ENCODE assay signal across 11 cellular contexts in the genomic region with DNA sequence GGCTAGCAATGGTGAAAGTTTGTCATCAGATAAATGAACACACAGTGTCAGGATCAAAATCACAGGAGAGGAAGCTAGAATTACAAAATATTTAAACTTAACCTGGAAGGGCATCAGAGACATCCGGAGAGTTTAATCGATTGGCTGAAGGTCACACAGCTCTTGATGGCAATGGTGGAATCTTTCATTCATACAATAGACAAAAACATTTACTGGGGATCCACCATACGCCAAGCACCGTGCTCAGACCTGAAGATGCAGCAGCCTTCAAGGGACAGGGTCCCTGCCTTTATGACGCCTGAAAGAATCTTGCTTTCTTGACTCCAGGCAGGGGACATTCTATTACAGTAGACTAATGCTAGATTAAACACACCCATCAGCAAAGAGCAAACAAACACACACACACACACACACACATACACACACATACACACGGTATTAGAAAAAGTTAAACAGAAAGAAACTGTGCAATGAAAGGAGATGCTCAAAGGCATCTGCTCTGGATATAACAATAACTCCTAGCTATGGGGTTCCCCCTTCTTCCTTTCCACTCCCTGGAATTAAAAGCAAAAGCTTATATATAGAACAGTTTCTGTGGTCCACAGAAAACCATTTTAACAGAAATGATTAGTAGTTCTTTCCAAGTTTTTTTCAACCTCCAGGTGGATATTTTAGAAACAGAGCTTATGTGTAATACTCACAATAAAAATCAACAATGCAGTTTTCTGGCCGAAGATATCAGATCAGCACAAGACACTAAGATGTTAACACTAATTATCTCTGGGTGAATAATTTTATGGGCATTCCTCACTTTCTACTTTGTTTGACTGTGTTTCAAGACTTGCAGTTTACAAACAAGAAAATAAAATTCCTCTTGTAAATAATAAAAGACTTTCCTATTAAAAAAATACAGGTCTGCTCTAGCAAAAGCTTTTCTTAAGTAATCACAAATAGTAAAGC.
A peak's percentile ranks its signal among the peaks of the same experiment; 100 is the strongest.
DNase-seq lines count a peak whose midpoint lies in the region; ATAC-seq and TF ChIP-seq lines count a peak whose summit lies in the region.
"Had no signal": no experiment of that assay in that cellular context is flagged by ENCODE, and none has a peak within 500 bp of the region (broad histone marks: within the 10 kb centered on the region; RNA-seq: fewer than 3 reads in every experiment).

No MANE protein-coding gene starts in this region.

- no peak for ATAC-seq in CD8-positive, alpha-beta T cell
- ATAC-seq in natural killer cell (no peak), HG03342 (IDR thresholded peaks at IDR 0.05; ENCODE audit: unreplicated experiment) (no peak), GM21737 (IDR thresholded peaks at IDR 0.05; ENCODE audit: unreplicated experiment) (no peak)

- peaks cover 50% of the 10 kb centered on the region for H3K4me1 ChIP-seq in CD8-positive, alpha-beta T cell (ENCODE audit: insufficient read depth, low read length)
- peaks cover 34% of the 10 kb centered on the region for H3K4me1 ChIP-seq in OCI-LY3 (ENCODE audit: low read length)

- H3K27ac Mint-ChIP-seq in CD8-positive, alpha-beta T cell: peak overlapping the region; percentile 89
- peak overlapping the region; percentile 86 to 88 for H3K27ac Mint-ChIP-seq in natural killer cell

- POLR2A ChIA-PET in CD8-positive, alpha-beta T cell (lab: Charles Lee): interaction anchor here (1.0 to 1.6 kb wide), 2 partner anchors 18 to 21 kb away, joined by 4 to 5 read pairs; no protein-coding TSS in a partner anchor

- DNase-seq in CD8-positive, alpha-beta T cell: no peak
- DNase-seq in choroid plexus epithelial cell (ENCODE audit: low read depth) (peak; percentile 53), natural killer cell (no peak), lower leg skin (ENCODE audit: low spot score in 2 of 2) (no peak), pons (ENCODE audit: low spot score) (no peak)
- DNase-seq: amniotic stem cell, DND-41, NCI-H524 had no signal

- peaks cover 83% of the 10 kb centered on the region for H3K4me1 Mint-ChIP-seq in CD8-positive, alpha-beta T cell (ENCODE audit: low read depth)
- H3K4me1 Mint-ChIP-seq in natural killer cell: peaks cover 72 to 78% of the 10 kb centered on the region in 2 donors

- no peak for TF ChIP-seq POLR2A in lower leg skin (IDR thresholded peaks at IDR 0.05)

- H3K36me3 Mint-ChIP-seq in CD8-positive, alpha-beta T cell: peaks cover 45% of the 10 kb centered on the region
- no peaks in the 10 kb centered on the region for H3K36me3 Mint-ChIP-seq in natural killer cell

- H3K27me3 Mint-ChIP-seq in CD8-positive, alpha-beta T cell (ENCODE audit: low read depth): no peaks in the 10 kb centered on the region
- H3K27me3 Mint-ChIP-seq in natural killer cell (ENCODE audit: low read depth in 2 of 2): no peaks in the 10 kb centered on the region

- H3K27me3 ChIP-seq in CD8-positive, alpha-beta T cell (ENCODE audit: insufficient read depth, low read length): no peaks in the 10 kb centered on the region
- H3K27me3 ChIP-seq in OCI-LY3 (ENCODE audit: low read depth, low read length): no peaks in the 10 kb centered on the region

- WGBS in lower leg skin, 2 donors: 45 to 55% methylated on average over 7 of the region's 7 CpGs

- H3K4me3 Mint-ChIP-seq in CD8-positive, alpha-beta T cell: no peak overlapping the region
- peak overlapping the region; percentile 75 for H3K4me3 Mint-ChIP-seq in natural killer cell

- no peaks in the 10 kb centered on the region for H3K9me3 ChIP-seq in CD8-positive, alpha-beta T cell (ENCODE audit: low read length)
- H3K9me3 ChIP-seq in OCI-LY3 (ENCODE audit: insufficient read depth, low read length): no peaks in the 10 kb centered on the region

- peaks cover 7% of the 10 kb centered on the region for H3K9me3 Mint-ChIP-seq in CD8-positive, alpha-beta T cell
- H3K9me3 Mint-ChIP-seq in natural killer cell: no peaks in the 10 kb centered on the region

- H2AFZ ChIP-seq in OCI-LY3 (ENCODE audit: low read depth, low read length): no peak overlapping the region

- no peak overlapping the region for H3K4me3 ChIP-seq in CD8-positive, alpha-beta T cell (ENCODE audit: low read depth, low read length)
- H3K4me3 ChIP-seq in OCI-LY3 (ENCODE audit: low read length) (peak overlapping the region; percentile 20; the same call in 1 of the 2 replicates), choroid plexus epithelial cell (ENCODE audit: low read depth, low read length) (no peak overlapping the region), lower leg skin (ENCODE audit: low read depth, poor library complexity, severe bottlenecking) (no peak overlapping the region)

- H3K4me2 ChIP-seq in OCI-LY3 (ENCODE audit: low read length): peak overlapping the region; percentile 48

- intact Hi-C loops in CD8-positive, alpha-beta T cell (cut with DNase I, micrococcal nuclease): loop anchor here in 1 of 2 experiments (2.0 kb wide), 1 partner anchor 14 kb away; no protein-coding TSS in a partner anchor
- intact Hi-C loops in natural killer cell (cut with micrococcal nuclease) (loop anchor here (1.0 to 5.0 kb wide), 2 partner anchors 19 to 33 kb away; no protein-coding TSS in a partner anchor), lower leg skin (cut with DNase I; ENCODE audit: low total_unique reads) (no loop called here)

- H3K9ac ChIP-seq in OCI-LY3 (ENCODE audit: low read length): no peak overlapping the region

- no peak for TF ChIP-seq CTCF in CD8-positive, alpha-beta T cell (IDR thresholded peaks at IDR 0.05)
- no peak for TF ChIP-seq CTCF in OCI-LY3 (IDR thresholded peaks at IDR 0.05; ENCODE audit: low read depth, low read length)
- no peak for TF ChIP-seq CTCF in choroid plexus epithelial cell (conservative IDR thresholded peaks at IDR 0.05; ENCODE audit: low read depth, low read length)
- no peak for TF ChIP-seq CTCF in natural killer cell (IDR thresholded peaks at IDR 0.05)
- TF ChIP-seq CTCF in lower leg skin (IDR thresholded peaks at IDR 0.05): no peak

- H3K27ac ChIP-seq in CD8-positive, alpha-beta T cell (ENCODE audit: low read depth, low read length): no peak overlapping the region
- H3K27ac ChIP-seq in OCI-LY3 (ENCODE audit: low read length): no peak overlapping the region

- CTCF ChIA-PET in CD8-positive, alpha-beta T cell (lab: Charles Lee): interaction anchor here (1.0 to 1.2 kb wide), 2 partner anchors 10 to 46 kb away, joined by 4 to 8 read pairs; no protein-coding TSS in a partner anchor

- H3K79me2 ChIP-seq in OCI-LY3 (ENCODE audit: low read length): no peaks in the 10 kb centered on the region

- no peaks in the 10 kb centered on the region for H4K20me1 ChIP-seq in OCI-LY3 (ENCODE audit: insufficient read depth, low read length)

- no peaks in the 10 kb centered on the region for H3K36me3 ChIP-seq in CD8-positive, alpha-beta T cell (ENCODE audit: insufficient read depth, low read length)
- H3K36me3 ChIP-seq in OCI-LY3 (replicated peaks; ENCODE audit: low read depth, low read length): peaks cover 10% of the 10 kb centered on the region
